In the genomic region with DNA sequence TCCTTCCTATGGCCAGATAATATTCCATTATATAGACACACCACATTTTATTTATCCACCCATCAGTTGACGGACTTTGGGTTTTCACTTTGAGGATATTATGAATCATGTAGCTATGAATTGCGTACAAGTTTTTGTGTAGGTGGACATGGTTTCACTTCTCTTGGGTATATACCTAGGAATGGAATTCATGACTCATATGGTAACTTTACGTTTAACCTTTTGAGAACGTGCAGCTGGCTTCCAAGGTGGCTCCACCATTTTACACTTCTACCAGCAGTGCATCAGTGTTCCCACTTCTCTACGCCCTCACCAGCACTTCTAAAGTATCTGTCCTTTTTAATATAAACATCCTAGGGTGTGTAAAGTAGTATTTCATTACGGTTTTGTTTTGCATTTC, we compare ENCODE assay signal across 9 cellular contexts.
DNase-seq lines count a peak whose midpoint lies in the region; ATAC-seq lines count a peak whose summit lies in the region.
"Had no signal": no experiment of that assay in that cellular context is flagged by ENCODE, and none has a peak within 500 bp of the region (broad histone marks: within the 10 kb centered on the region; RNA-seq: fewer than 3 reads in every experiment).

No MANE protein-coding gene starts in this region.

- intact Hi-C loops in posterior cingulate gyrus (cut with DNase I) = no loop called here

- ATAC-seq in GM18498 (IDR thresholded peaks at IDR 0.05; ENCODE audit: unreplicated experiment) = peak; percentile 76
- peak; percentile 75 for ATAC-seq in GM21526 (IDR thresholded peaks at IDR 0.05; ENCODE audit: low FRiP score, unreplicated experiment)
- ATAC-seq in HG03521 (IDR thresholded peaks at IDR 0.05; ENCODE audit: unreplicated experiment) = peak; percentile 81

- H3K27ac ChIP-seq in epithelial cell of prostate = peak overlapping the region; percentile 73
- H3K27ac ChIP-seq: SK-N-MC had no signal

- in situ Hi-C loops in G401 (cut with HindIII; ENCODE audit: low sequenced_read_pairs) = no loop called here

- DNase-seq in epithelial cell of prostate (ENCODE audit: low read depth, low spot score) (peak; percentile 89), G401 (ENCODE audit: low spot score) (no peak), NAMALWA (ENCODE audit: low spot score) (no peak), posterior cingulate gyrus (no peak), globus pallidus (ENCODE audit: low spot score) (no peak)
